Comparison of ENCODE assay signal across 8 cellular contexts in the genomic region with DNA sequence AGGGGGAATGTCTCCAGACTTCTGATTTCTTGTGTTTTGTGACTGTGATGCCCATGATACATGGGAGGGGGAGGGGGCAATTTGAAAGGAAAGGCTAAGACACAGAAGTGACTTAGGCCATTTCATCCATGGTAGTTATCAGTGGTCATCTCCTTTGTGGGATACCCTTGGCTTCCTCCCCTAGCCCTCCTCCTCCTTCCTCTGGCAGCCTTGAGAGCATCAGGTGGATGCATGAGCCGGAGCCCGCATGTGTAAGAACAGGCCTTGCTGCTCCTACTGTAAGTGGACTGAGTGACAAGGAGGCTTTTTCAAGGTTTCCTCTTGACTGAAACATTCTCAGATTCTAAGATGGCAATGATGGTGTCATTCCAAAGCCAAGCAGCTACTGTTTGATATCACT. TPM values are rescaled to one million over a fixed set of nuclear protein-coding genes. Genes with fewer than 3 reads are reported as not detected.
A peak's percentile ranks its signal among the peaks of the same experiment; 100 is the strongest.
DNase-seq lines count a peak whose midpoint lies in the region; ATAC-seq and TF ChIP-seq lines count a peak whose summit lies in the region.

No MANE protein-coding gene starts in this region.

- H3K27me3 Mint-ChIP-seq in CD14-positive monocyte (ENCODE audit: low read depth in 3 of 3) (peaks cover 1 to 13% (median 10%) of the 10 kb centered on the region in 3 donors), HFFc6 (ENCODE audit: insufficient read depth) (peaks cover 4% of the 10 kb centered on the region)
- H3K27me3 Mint-ChIP-seq in activated naive CD8-positive, alpha-beta T cell treated with anti-CD3 and anti-CD28 coated beads, Interleukin-2, amount 50 U/mL, for 24 hours = no peaks in the 10 kb centered on the region

- H3K4me1 ChIP-seq in mucosa of stomach (ENCODE audit: control insufficient read depth, insufficient read depth, low read length) = peaks cover 7% of the 10 kb centered on the region

- no peak for DNase-seq in CD14-positive monocyte (ENCODE audit: low spot score)
- no peak for DNase-seq in HFFc6
- no peak for DNase-seq in activated naive CD8-positive, alpha-beta T cell treated with anti-CD3 and anti-CD28 coated beads, Interleukin-2, amount 50 U/mL, for 24 hours
- DNase-seq in SKM-1 (lab: John Stamatoyannopoulos, UW; ENCODE audit: unreplicated experiment) = no peak
- no peak for DNase-seq in NCI-H2081 (lab: John Stamatoyannopoulos, UW)
- no peak for DNase-seq in D341Med (ENCODE audit: low spot score)

- H3K9ac ChIP-seq in mucosa of stomach (ENCODE audit: low read length) = peak overlapping the region; percentile 61

- no peak overlapping the region for H3K4me3 ChIP-seq in mucosa of stomach (ENCODE audit: low read length)

- H3K9me3 ChIP-seq in mucosa of stomach (ENCODE audit: control insufficient read depth, low read length) = no peaks in the 10 kb centered on the region

- peaks cover 49% of the 10 kb centered on the region for H3K4me1 Mint-ChIP-seq in CD14-positive monocyte
- H3K4me1 Mint-ChIP-seq in HFFc6 (ENCODE audit: low read depth) = peaks cover 13% of the 10 kb centered on the region
- peaks cover 56% of the 10 kb centered on the region for H3K4me1 Mint-ChIP-seq in activated naive CD8-positive, alpha-beta T cell treated with anti-CD3 and anti-CD28 coated beads, Interleukin-2, amount 50 U/mL, for 24 hours

- H3K4me3 Mint-ChIP-seq in CD14-positive monocyte = peak overlapping the region; percentile 97 to 99
- peak overlapping the region; percentile 91 for H3K4me3 Mint-ChIP-seq in HFFc6
- H3K4me3 Mint-ChIP-seq in activated naive CD8-positive, alpha-beta T cell treated with anti-CD3 and anti-CD28 coated beads, Interleukin-2, amount 50 U/mL, for 24 hours = peak overlapping the region; percentile 97

- no peaks in the 10 kb centered on the region for H3K36me3 ChIP-seq in mucosa of stomach (ENCODE audit: control insufficient read depth, insufficient read depth, low read length)

- H3K27ac Mint-ChIP-seq in CD14-positive monocyte = peak overlapping the region; percentile 93 to 96 (median 95)
- no peak overlapping the region for H3K27ac Mint-ChIP-seq in HFFc6
- peak overlapping the region; percentile 90 for H3K27ac Mint-ChIP-seq in activated naive CD8-positive, alpha-beta T cell treated with anti-CD3 and anti-CD28 coated beads, Interleukin-2, amount 50 U/mL, for 24 hours

- intact Hi-C loops in CD14-positive monocyte (cut with micrococcal nuclease) = no loop called here

- H3K9me3 Mint-ChIP-seq in CD14-positive monocyte (peaks cover 0 to 5% (median 4%) of the 10 kb centered on the region in 7 donors), HFFc6 (no peaks in the 10 kb centered on the region)
- H3K9me3 Mint-ChIP-seq in activated naive CD8-positive, alpha-beta T cell treated with anti-CD3 and anti-CD28 coated beads, Interleukin-2, amount 50 U/mL, for 24 hours = no peaks in the 10 kb centered on the region

- H3K36me3 Mint-ChIP-seq in CD14-positive monocyte (peaks cover 29 to 47% of the 10 kb centered on the region in 2 donors), HFFc6 (ENCODE audit: low read depth) (no peaks in the 10 kb centered on the region)
- H3K36me3 Mint-ChIP-seq in activated naive CD8-positive, alpha-beta T cell treated with anti-CD3 and anti-CD28 coated beads, Interleukin-2, amount 50 U/mL, for 24 hours (ENCODE audit: low read depth) = peaks cover 50% of the 10 kb centered on the region

- no peaks in the 10 kb centered on the region for H3K27me3 ChIP-seq in mucosa of stomach (ENCODE audit: control insufficient read depth, insufficient read depth, low read length)

- no peak for ATAC-seq in activated naive CD8-positive, alpha-beta T cell treated with anti-CD3 and anti-CD28 coated beads, Interleukin-2, amount 50 U/mL, for 24 hours
- ATAC-seq in GM21447 (IDR thresholded peaks at IDR 0.05; ENCODE audit: unreplicated experiment) = no peak

- TF ChIP-seq CTCF in CD14-positive monocyte (IDR thresholded peaks at IDR 0.05) = no peak
- TF ChIP-seq CTCF in HFFc6 (IDR thresholded peaks at IDR 0.05) = no peak

RNA-seq across cellular contexts. Expression of gene CD83, which starts 0.9 kb away (rescaled TPM):
- 10 to 100 TPM; 74.5 to 84.7 TPM for polyA plus RNA-seq in CD14-positive monocyte
- total RNA-seq in HFFc6 (2021; fragmentation: NEBNext Ultra II Directional; extraction: Animal tissue kit (Norgen Biotek cat#: 25700)) = 1 to 10 TPM in 4 of 6 experiments, under 1 TPM in 2; 0.79 to 1.9 (median 1.1) TPM
